ENCODE assay signal across 12 cellular contexts in the genomic region with DNA sequence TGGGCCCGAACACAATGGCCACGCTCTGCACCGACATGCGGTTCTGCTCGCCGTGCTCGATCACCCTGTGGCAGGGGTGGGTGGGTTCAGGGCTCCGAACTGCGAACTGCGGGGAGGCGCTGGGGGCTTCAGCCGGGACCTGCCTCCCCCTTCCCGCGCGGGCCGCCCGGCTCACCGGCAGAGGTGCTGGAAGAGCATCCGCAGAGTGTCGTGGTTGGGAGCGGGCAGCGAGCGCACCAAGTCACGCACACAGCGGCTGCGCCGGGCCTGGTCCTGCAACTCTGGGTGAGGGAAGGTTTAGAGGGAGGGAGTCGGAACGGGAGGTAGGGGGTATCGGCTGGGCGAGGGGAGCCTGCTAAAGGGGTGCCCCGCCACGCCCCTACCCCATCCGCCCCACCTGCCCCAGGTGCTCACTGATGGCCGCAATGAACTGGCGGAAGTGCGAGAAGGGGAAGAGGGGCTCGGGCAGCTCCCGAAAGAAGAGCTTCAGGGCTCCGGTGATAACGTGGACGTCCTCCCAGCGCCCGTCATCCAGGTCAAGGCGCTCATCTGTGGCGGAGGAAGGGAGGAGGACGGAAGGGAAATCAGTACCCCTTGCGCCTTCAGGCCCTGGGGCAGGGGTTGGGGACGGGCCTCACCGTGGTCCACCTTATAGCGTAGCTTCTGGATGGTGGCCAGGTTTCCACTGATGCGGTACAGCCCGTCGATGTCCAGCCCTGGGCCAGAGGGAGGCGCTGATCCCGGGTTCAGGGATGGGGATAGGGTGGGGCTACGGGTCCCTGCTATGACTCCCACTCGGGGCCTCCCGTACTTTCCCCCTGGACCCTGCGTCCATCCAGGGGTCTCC. TPM values are rescaled to one million over a fixed set of nuclear protein-coding genes. Genes with fewer than 3 reads are reported as not detected.
A peak's percentile ranks its signal among the peaks of the same experiment; 100 is the strongest.
DNase-seq lines count a peak whose midpoint lies in the region; ATAC-seq and TF ChIP-seq lines count a peak whose summit lies in the region.
"Had no signal": no experiment of that assay in that cellular context is flagged by ENCODE, and none has a peak within 500 bp of the region (broad histone marks: within the 10 kb centered on the region; RNA-seq: fewer than 3 reads in every experiment).

No MANE protein-coding gene starts in this region.

- TF ChIP-seq CTCF in WERI-Rb-1 (IDR thresholded peaks at IDR 0.05; ENCODE audit: low read depth, low read length) (no peak), fibroblast of villous mesenchyme (IDR thresholded peaks at IDR 0.05; ENCODE audit: insufficient read depth, low read depth, low read length) (no peak), psoas muscle (IDR thresholded peaks at IDR 0.05) (no peak)

- H3K9me3 Mint-ChIP-seq in activated T-helper 2 cell treated with anti-CD3 and anti-CD28 coated beads, Interferon-gamma antibody, Interleukin-2, Interleukin-4, amounts not matched to agents 10 μg/mL and 5 μg/mL and 100 μg/mL, durations not matched to agents 14 hours and 24 hours and 36 hours: no peaks in the 10 kb centered on the region
- H3K9me3 Mint-ChIP-seq: activated naive CD8-positive, alpha-beta T cell treated with anti-CD3 and anti-CD28 coated beads, Interleukin-2, amount 50 U/mL, for 24 hours; activated T-cell treated with anti-CD3 and anti-CD28 coated beads, Interleukin-2, amount 50 U/mL, for 24 hours; naive B cell had no signal

- peak overlapping the region; percentile 29 for H2AFZ ChIP-seq in ACC112 (ENCODE audit: low read length, unreplicated experiment)

- 64 to 78% (median 66%) methylated on average over 55 to 60 of the region's 60 CpGs for WGBS in psoas muscle, 3 donors

- no peaks in the 10 kb centered on the region for H3K27me3 Mint-ChIP-seq in activated T-helper 2 cell treated with anti-CD3 and anti-CD28 coated beads, Interferon-gamma antibody, Interleukin-2, Interleukin-4, amounts not matched to agents 10 μg/mL and 5 μg/mL and 100 μg/mL, durations not matched to agents 14 hours and 24 hours and 36 hours (ENCODE audit: low read depth)
- H3K27me3 Mint-ChIP-seq: activated naive CD8-positive, alpha-beta T cell treated with anti-CD3 and anti-CD28 coated beads, Interleukin-2, amount 50 U/mL, for 24 hours; activated T-cell treated with anti-CD3 and anti-CD28 coated beads, Interleukin-2, amount 50 U/mL, for 24 hours; naive B cell had no signal

- no peak for DNase-seq in WERI-Rb-1
- no peak for DNase-seq in fibroblast of villous mesenchyme (ENCODE audit: low read depth)
- peak in 1 of 2 donors; percentile 53 for DNase-seq in psoas muscle
- no peak for DNase-seq in activated T-helper 2 cell treated with anti-CD3 and anti-CD28 coated beads, Interferon-gamma antibody, Interleukin-2, Interleukin-4, amounts not matched to agents 10 μg/mL and 5 μg/mL and 100 μg/mL, durations not matched to agents 14 hours and 24 hours and 36 hours (ENCODE audit: low spot score)
- no peak for DNase-seq in cerebellar nuclear complex (lab: John Stamatoyannopoulos, UW)
- no peak for DNase-seq in pons (ENCODE audit: low spot score)
- DNase-seq: NCI-H2081 treated with DMSO at 0.1 percent for 48 hours had no signal

- H3K9me3 ChIP-seq in WERI-Rb-1 (ENCODE audit: severe bottlenecking): no peaks in the 10 kb centered on the region
- no peaks in the 10 kb centered on the region for H3K9me3 ChIP-seq in psoas muscle

- no peaks in the 10 kb centered on the region for H3K36me3 ChIP-seq in ACC112 (ENCODE audit: insufficient read depth, low read length)
- no peaks in the 10 kb centered on the region; the same call in 1 of the 2 replicates for H3K36me3 ChIP-seq in WERI-Rb-1
- H3K36me3 ChIP-seq in psoas muscle (ENCODE audit: insufficient read depth in 1 of 2, low read depth in 1 of 2): no peaks in the 10 kb centered on the region

- H3K4me3 Mint-ChIP-seq in activated T-helper 2 cell treated with anti-CD3 and anti-CD28 coated beads, Interferon-gamma antibody, Interleukin-2, Interleukin-4, amounts not matched to agents 10 μg/mL and 5 μg/mL and 100 μg/mL, durations not matched to agents 14 hours and 24 hours and 36 hours (ENCODE audit: low read depth): no peak overlapping the region
- H3K4me3 Mint-ChIP-seq: activated naive CD8-positive, alpha-beta T cell treated with anti-CD3 and anti-CD28 coated beads, Interleukin-2, amount 50 U/mL, for 24 hours; activated T-cell treated with anti-CD3 and anti-CD28 coated beads, Interleukin-2, amount 50 U/mL, for 24 hours had no signal

- no peaks in the 10 kb centered on the region for H3K27me3 ChIP-seq in ACC112 (ENCODE audit: insufficient read depth, low read length)
- no peaks in the 10 kb centered on the region for H3K27me3 ChIP-seq in WERI-Rb-1 (ENCODE audit: insufficient read depth, low read depth, severe bottlenecking)
- H3K27me3 ChIP-seq in psoas muscle (ENCODE audit: insufficient read depth in 3 of 3, low read length in 2 of 3): no peaks in the 10 kb centered on the region

- peaks cover 2% of the 10 kb centered on the region for H3K4me1 Mint-ChIP-seq in activated T-helper 2 cell treated with anti-CD3 and anti-CD28 coated beads, Interferon-gamma antibody, Interleukin-2, Interleukin-4, amounts not matched to agents 10 μg/mL and 5 μg/mL and 100 μg/mL, durations not matched to agents 14 hours and 24 hours and 36 hours (ENCODE audit: low read depth)

- H3K4me3 ChIP-seq in ACC112 (ENCODE audit: low read depth, low read length) (peak overlapping the region; percentile 67; the same call in 1 of the 2 replicates), WERI-Rb-1 (ENCODE audit: low read depth, low read length) (no peak overlapping the region), fibroblast of villous mesenchyme (ENCODE audit: low read depth, low read length) (peak overlapping the region; percentile 25), psoas muscle (peak overlapping the region; percentile 29)

- intact Hi-C loops in psoas muscle (cut with DNase I): loop anchor here in 1 of 2 donors (10.0 kb wide), 2 partner anchors 199 to 439 kb away; no protein-coding TSS in a partner anchor
- intact Hi-C loops in activated T-helper 2 cell treated with anti-CD3 and anti-CD28 coated beads, Interferon-gamma antibody, Interleukin-2, Interleukin-4, amounts not matched to agents 10 μg/mL and 5 μg/mL and 100 μg/mL, durations not matched to agents 14 hours and 24 hours and 36 hours (cut with micrococcal nuclease): no loop called here

- H3K27ac ChIP-seq in ACC112 (ENCODE audit: low read depth, low read length) (no peak overlapping the region), WERI-Rb-1 (0 out of 2 replicates have a peak overlapping the region, but pooled peaks have one; percentile 1), psoas muscle (no peak overlapping the region)

- peaks cover 40% of the 10 kb centered on the region for H3K36me3 Mint-ChIP-seq in activated T-helper 2 cell treated with anti-CD3 and anti-CD28 coated beads, Interferon-gamma antibody, Interleukin-2, Interleukin-4, amounts not matched to agents 10 μg/mL and 5 μg/mL and 100 μg/mL, durations not matched to agents 14 hours and 24 hours and 36 hours (ENCODE audit: low read depth)

- H3K79me2 ChIP-seq in ACC112 (ENCODE audit: control insufficient read depth, insufficient read depth, low read length, unreplicated experiment): no peaks in the 10 kb centered on the region

- ATAC-seq in psoas muscle (peak; percentile 12 to 26 (median 14)), HG02973 (IDR thresholded peaks at IDR 0.05; ENCODE audit: unreplicated experiment) (no peak)
- ATAC-seq: activated naive CD8-positive, alpha-beta T cell treated with anti-CD3 and anti-CD28 coated beads, Interleukin-2, amount 50 U/mL, for 24 hours had no signal

- H3K27ac Mint-ChIP-seq in activated T-helper 2 cell treated with anti-CD3 and anti-CD28 coated beads, Interferon-gamma antibody, Interleukin-2, Interleukin-4, amounts not matched to agents 10 μg/mL and 5 μg/mL and 100 μg/mL, durations not matched to agents 14 hours and 24 hours and 36 hours: no peak overlapping the region
- H3K27ac Mint-ChIP-seq: activated T-cell treated with anti-CD3 and anti-CD28 coated beads, Interleukin-2, amount 50 U/mL, for 24 hours had no signal

- H3K4me1 ChIP-seq in ACC112 (ENCODE audit: control insufficient read depth, insufficient read depth, low read length, unreplicated experiment): peaks cover 7% of the 10 kb centered on the region
- H3K4me1 ChIP-seq in psoas muscle: no peaks in the 10 kb centered on the region

RNA-seq across cellular contexts. Expression of a gene that starts 36.9 kb away (rescaled TPM):
- total RNA-seq in fibroblast of villous mesenchyme: 0.97 and 1.7 TPM in 2 replicates
- 1 to 10 TPM; 4.8 to 8.1 (median 6.7) TPM for total RNA-seq in psoas muscle
- polyA plus RNA-seq in psoas muscle: 1 to 10 TPM; 3.4 to 8.9 (median 3.5) TPM
- total RNA-seq in activated T-helper 2 cell treated with anti-CD3 and anti-CD28 coated beads, Interferon-gamma antibody, Interleukin-2, Interleukin-4, amounts not matched to agents 10 μg/mL and 5 μg/mL and 100 μg/mL, durations not matched to agents 14 hours and 24 hours and 36 hours: 50.7 and 58.0 TPM in 2 replicates
